In the genomic region with DNA sequence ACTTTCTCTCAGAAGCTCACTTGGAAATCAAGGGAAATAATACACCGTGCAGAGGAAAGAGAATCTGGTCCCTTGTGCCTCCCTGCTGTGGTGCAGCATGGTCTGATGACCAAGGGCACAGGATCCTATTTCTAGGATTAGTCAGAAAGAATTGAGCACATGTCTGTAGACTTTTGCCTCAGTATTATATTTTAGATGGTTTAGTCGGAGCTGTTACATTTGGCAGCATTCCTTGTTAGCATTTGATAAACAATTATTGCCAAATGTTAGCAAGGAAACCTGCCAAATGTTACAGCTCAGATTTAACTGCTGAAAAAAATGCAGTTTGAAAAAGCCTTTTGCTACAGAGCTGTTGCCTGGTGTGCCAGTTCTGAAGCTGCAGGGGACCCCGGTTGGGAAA, we compare ENCODE assay signal across 17 cellular contexts.
DNase-seq lines count a peak whose midpoint lies in the region; ATAC-seq, FAIRE-seq and TF ChIP-seq lines count a peak whose summit lies in the region.
"Had no signal": no experiment of that assay in that cellular context is flagged by ENCODE, and none has a peak within 500 bp of the region (broad histone marks: within the 10 kb centered on the region; RNA-seq: fewer than 3 reads in every experiment).

No MANE protein-coding gene starts in this region.

- no peak overlapping the region for H3K27ac Mint-ChIP-seq in GM23338
- H3K27ac Mint-ChIP-seq: CD4-positive, CD25-positive, alpha-beta regulatory T cell; H9; WTC11 had no signal

- no peak for TF ChIP-seq CTCF in AG04449 (IDR thresholded peaks at IDR 0.05; ENCODE audit: insufficient read depth, low read length, missing control alignments)
- TF ChIP-seq CTCF in GM23338 (conservative IDR thresholded peaks at IDR 0.05; ENCODE audit: low read depth in 2 of 2), result no peak
- TF ChIP-seq CTCF in keratinocyte (optimal IDR thresholded peaks at IDR 0.05 in 1 of 3, IDR thresholded peaks at IDR 0.05 in 1 of 3, conservative IDR thresholded peaks at IDR 0.05 in 1 of 3; ENCODE audit: extremely low read depth in 1 of 3, insufficient read depth in 2 of 3, low read length in 3 of 3), result no peak

- H3K4me3 Mint-ChIP-seq in GM23338, result no peak overlapping the region
- H3K4me3 Mint-ChIP-seq: CD4-positive, CD25-positive, alpha-beta regulatory T cell; H9; WTC11 had no signal

- CTCF ChIA-PET in AG04449 (lab: Yijun Ruan, JAX), result interaction anchor here (1.3 kb wide), 1 partner anchor 15 kb away, joined by 5 read pairs; no protein-coding TSS in a partner anchor

- H3K27ac ChIP-seq in GM23338 (ENCODE audit: low read depth), result no peak overlapping the region
- no peak overlapping the region for H3K27ac ChIP-seq in keratinocyte (ENCODE audit: control insufficient read depth, insufficient read depth, low read length)
- H3K27ac ChIP-seq: ascending aorta, epithelial cell of prostate, KMS-11, skin epidermis had no signal

- peaks cover 7% of the 10 kb centered on the region; the same call in 2 of the 3 replicates for H3K36me3 Mint-ChIP-seq in GM23338 (ENCODE audit: low read depth)
- H3K36me3 Mint-ChIP-seq: CD4-positive, CD25-positive, alpha-beta regulatory T cell had no signal

- no peaks in the 10 kb centered on the region for H3K27me3 Mint-ChIP-seq in GM23338 (ENCODE audit: insufficient read depth, low read depth, poor library complexity)
- H3K27me3 Mint-ChIP-seq: CD4-positive, CD25-positive, alpha-beta regulatory T cell had no signal

- no peaks in the 10 kb centered on the region; the same call in 1 of the 2 replicates for H3K4me1 ChIP-seq in GM23338 (ENCODE audit: insufficient read depth)
- H3K4me1 ChIP-seq in keratinocyte (ENCODE audit: control insufficient read depth, extremely low read depth, insufficient read depth, low read length), result peaks cover 9% of the 10 kb centered on the region
- H3K4me1 ChIP-seq: ascending aorta had no signal

- dilution Hi-C loops in keratinocyte (cut with MboI; ENCODE audit: extremely low pct_ligation_motif_present, low sequenced_read_pairs), result no loop called here

- no peak overlapping the region for H3K4me3 ChIP-seq in AG04449 (ENCODE audit: low read depth, low read length)
- no peak overlapping the region for H3K4me3 ChIP-seq in GM23338
- H3K4me3 ChIP-seq in keratinocyte (ENCODE audit: control insufficient read depth in 2 of 3, extremely low read depth in 1 of 3, insufficient read depth in 2 of 3, low read depth in 1 of 3, low read length in 3 of 3), result no peak overlapping the region
- H3K4me3 ChIP-seq: ascending aorta, skin epidermis had no signal

- H3K27me3 ChIP-seq in GM23338 (ENCODE audit: insufficient read depth), result no peaks in the 10 kb centered on the region
- H3K27me3 ChIP-seq in keratinocyte (ENCODE audit: control insufficient read depth, extremely low read depth, insufficient read depth, low read length), result no peaks in the 10 kb centered on the region
- H3K27me3 ChIP-seq: ascending aorta had no signal

- H3K9me2 ChIP-seq in GM23338 (ENCODE audit: insufficient read depth), result no peaks in the 10 kb centered on the region

- peak; percentile 69 for DNase-seq in AG04449 (ENCODE audit: low read depth, low spot score)
- no peak for DNase-seq in GM23338 (ENCODE audit: low spot score)
- peak; percentile 53 for DNase-seq in amniotic epithelial cell (ENCODE audit: low read depth)
- no peak for DNase-seq in keratinocyte (ENCODE audit: low read depth, low spot score)
- no peak for DNase-seq in NCI-H1436 treated with DMSO at 0.1 percent for 48 hours (lab: John Stamatoyannopoulos, UW)
- DNase-seq in ecto neural progenitor cell (ENCODE audit: low spot score), result no peak
- DNase-seq in NCI-H187 treated with DMSO at 0.1 percent for 48 hours (lab: John Stamatoyannopoulos, UW), result no peak
- no peak for DNase-seq in HK-2 (ENCODE audit: unreplicated experiment)
- DNase-seq: CD4-positive, CD25-positive, alpha-beta regulatory T cell; H9; NCI-H345; trophoblast cell had no signal

- peaks cover 5% of the 10 kb centered on the region for H3K4me1 Mint-ChIP-seq in GM23338
- H3K4me1 Mint-ChIP-seq: CD4-positive, CD25-positive, alpha-beta regulatory T cell had no signal

- no peaks in the 10 kb centered on the region for H4K20me1 ChIP-seq in GM23338 (replicated peaks; ENCODE audit: insufficient read depth)
- H4K20me1 ChIP-seq in keratinocyte (ENCODE audit: control insufficient read depth, extremely low read depth, insufficient read depth, low read length), result no peaks in the 10 kb centered on the region

- H3K9me1 ChIP-seq in keratinocyte (ENCODE audit: control insufficient read depth, extremely low read depth, insufficient read depth, low read length), result no peaks in the 10 kb centered on the region

- H3K9ac ChIP-seq in keratinocyte (ENCODE audit: control insufficient read depth, extremely low read depth, insufficient read depth, low read length), result no peak overlapping the region
- H3K9ac ChIP-seq: KMS-11 had no signal

- H3K9me3 Mint-ChIP-seq in GM23338, result peaks cover 19% of the 10 kb centered on the region

- peak overlapping the region; percentile 86; the same call in 1 of the 2 replicates for H2AFZ ChIP-seq in GM23338
- H2AFZ ChIP-seq in keratinocyte (ENCODE audit: control insufficient read depth, low read length), result peak overlapping the region; percentile 6

- H3K36me3 ChIP-seq in GM23338 (ENCODE audit: insufficient read depth) (no peaks in the 10 kb centered on the region), keratinocyte (ENCODE audit: control insufficient read depth in 2 of 2, extremely low read depth in 1 of 2, insufficient read depth in 2 of 2, low read length in 2 of 2) (no peaks in the 10 kb centered on the region)
- H3K36me3 ChIP-seq: ascending aorta had no signal

- no peaks in the 10 kb centered on the region for H3F3A ChIP-seq in GM23338 (replicated peaks; ENCODE audit: low read depth)

- H3K9me3 ChIP-seq in keratinocyte (ENCODE audit: control insufficient read depth, low read depth, low read length), result peaks cover 5% of the 10 kb centered on the region

- POLR2A ChIA-PET in AG04449 (lab: Yijun Ruan, JAX), result interaction anchor here (0.6 kb wide), 1 partner anchor 18 kb away, joined by 3 read pairs; no protein-coding TSS in a partner anchor

- no peak for FAIRE-seq in keratinocyte (lab: Jason Lieb, UNC)

- no peaks in the 10 kb centered on the region for H3K79me2 ChIP-seq in GM23338 (replicated peaks; ENCODE audit: insufficient read depth)
- H3K79me2 ChIP-seq in keratinocyte (ENCODE audit: control insufficient read depth, insufficient read depth, low read length), result no peaks in the 10 kb centered on the region

- no peak overlapping the region for H3K4me2 ChIP-seq in GM23338
- H3K4me2 ChIP-seq in keratinocyte (ENCODE audit: control insufficient read depth, extremely low read depth, insufficient read depth, low read depth, low read length), result peak overlapping the region; percentile 29
- H3K4me2 ChIP-seq: KMS-11 had no signal

- ATAC-seq in GM23338, result no peak

TF ChIP-seq in GM23338, 12 proteins besides CTCF, POLR2A, EP300 and RAD21:
- no peak for TF ChIP-seq CREB1 (CRISPR knock-in tag; IDR thresholded peaks at IDR 0.05; ENCODE audit: low read depth)
- TF ChIP-seq, protein P1, sequence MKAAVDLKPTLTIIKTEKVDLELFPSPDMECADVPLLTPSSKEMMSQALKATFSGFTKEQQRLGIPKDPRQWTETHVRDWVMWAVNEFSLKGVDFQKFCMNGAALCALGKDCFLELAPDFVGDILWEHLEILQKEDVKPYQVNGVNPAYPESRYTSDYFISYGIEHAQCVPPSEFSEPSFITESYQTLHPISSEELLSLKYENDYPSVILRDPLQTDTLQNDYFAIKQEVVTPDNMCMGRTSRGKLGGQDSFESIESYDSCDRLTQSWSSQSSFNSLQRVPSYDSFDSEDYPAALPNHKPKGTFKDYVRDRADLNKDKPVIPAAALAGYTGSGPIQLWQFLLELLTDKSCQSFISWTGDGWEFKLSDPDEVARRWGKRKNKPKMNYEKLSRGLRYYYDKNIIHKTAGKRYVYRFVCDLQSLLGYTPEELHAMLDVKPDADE (IDR thresholded peaks at IDR 0.05), result no peak
- TF ChIP-seq ZNF114 (CRISPR knock-in tag; IDR thresholded peaks at IDR 0.05), result no peak

Comparison
In these comparisons a context has a peak if more than half of its experiments do, and no peak if none do; other contexts are left out.
1. DNase-seq: peak in AG04449 (single experiment) and amniotic epithelial cell (single experiment); none in GM23338 (single experiment), keratinocyte (single experiment), NCI-H1436 treated with DMSO at 0.1 percent for 48 hours (single experiment), ecto neural progenitor cell (single experiment), NCI-H187 treated with DMSO at 0.1 percent for 48 hours (single experiment) and HK-2 (single experiment).